In genomic region chr9:89507626-89508025, GRCh38 we compare ENCODE assay signal across 20 cellular contexts. TPM values are rescaled to one million over a fixed set of nuclear protein-coding genes. Genes with fewer than 3 reads are reported as not detected.
DNase-seq lines count a peak whose midpoint lies in the region; ATAC-seq and TF ChIP-seq lines count a peak whose summit lies in the region.
"Had no signal": no experiment of that assay in that cellular context is flagged by ENCODE, and none has a peak within 500 bp of the region (broad histone marks: within the 10 kb centered on the region; RNA-seq: fewer than 3 reads in every experiment).

No MANE protein-coding gene starts in this region.

- WGBS in thyroid gland, 2 donors, result 58 to 62% methylated on average over 4 of the region's 4 CpGs

- peak overlapping the region; percentile 49 for H3K27ac Mint-ChIP-seq in activated naive CD4-positive, alpha-beta T cell treated with anti-CD3 and anti-CD28 coated beads, Interleukin-2, amount 50 U/mL, for 24 hours
- H3K27ac Mint-ChIP-seq in activated naive CD8-positive, alpha-beta T cell treated with anti-CD3 and anti-CD28 coated beads, Interleukin-2, amount 50 U/mL, for 24 hours, result peak overlapping the region; percentile 72
- H3K27ac Mint-ChIP-seq: WTC11 had no signal

- no peak for DNase-seq in activated naive CD4-positive, alpha-beta T cell treated with Interleukin-2 at 50 U/mL for 16 hours
- DNase-seq in NAMALWA (ENCODE audit: low spot score) (peak; percentile 44), thyroid gland (no peak), 8988T (no peak), GM13977 (ENCODE audit: low spot score) (no peak), NCI-H146 (lab: John Stamatoyannopoulos, UW) (no peak)
- DNase-seq in activated naive CD8-positive, alpha-beta T cell treated with anti-CD3 and anti-CD28 coated beads, Interleukin-2, amount 50 U/mL, for 24 hours, result no peak
- DNase-seq: caudate nucleus, DMS153, islet precursor cell, midbrain, NCI-H1048, NCI-H226, OCI-M1, trophoblast cell had no signal

- no peaks in the 10 kb centered on the region for H3K27me3 Mint-ChIP-seq in activated naive CD4-positive, alpha-beta T cell treated with anti-CD3 and anti-CD28 coated beads, Interleukin-2, amount 50 U/mL, for 24 hours
- no peaks in the 10 kb centered on the region for H3K27me3 Mint-ChIP-seq in activated naive CD8-positive, alpha-beta T cell treated with anti-CD3 and anti-CD28 coated beads, Interleukin-2, amount 50 U/mL, for 24 hours

- no peak overlapping the region for H3K4me3 Mint-ChIP-seq in activated naive CD4-positive, alpha-beta T cell treated with anti-CD3 and anti-CD28 coated beads, Interleukin-2, amount 50 U/mL, for 24 hours
- H3K4me3 Mint-ChIP-seq in activated naive CD8-positive, alpha-beta T cell treated with anti-CD3 and anti-CD28 coated beads, Interleukin-2, amount 50 U/mL, for 24 hours, result peak overlapping the region; percentile 33
- H3K4me3 Mint-ChIP-seq: WTC11 had no signal

- H3K27me3 ChIP-seq in thyroid gland, result no peaks in the 10 kb centered on the region
- H3K27me3 ChIP-seq: gastroesophageal sphincter had no signal

- H3K4me1 ChIP-seq in thyroid gland, result peaks cover 17 to 33% of the 10 kb centered on the region in 2 donors
- H3K4me1 ChIP-seq: gastroesophageal sphincter, parathyroid adenoma had no signal

- H3K27ac ChIP-seq in thyroid gland, result peak overlapping the region in 2 of 3 donors; percentile 79 to 84
- H3K27ac ChIP-seq: gastroesophageal sphincter, parathyroid adenoma had no signal

- in situ Hi-C loops in GM13977 (cut with MboI; ENCODE audit: low pct_unique_long_range_greater_than_20kb, low sequenced_read_pairs, unreplicated experiment), result no loop called here

- no peak overlapping the region for H3K4me3 ChIP-seq in thyroid gland (replicated peaks in 1 of 3)
- H3K4me3 ChIP-seq: gastroesophageal sphincter had no signal

- no peaks in the 10 kb centered on the region for H3K36me3 Mint-ChIP-seq in activated naive CD4-positive, alpha-beta T cell treated with anti-CD3 and anti-CD28 coated beads, Interleukin-2, amount 50 U/mL, for 24 hours
- H3K36me3 Mint-ChIP-seq in activated naive CD8-positive, alpha-beta T cell treated with anti-CD3 and anti-CD28 coated beads, Interleukin-2, amount 50 U/mL, for 24 hours (ENCODE audit: low read depth), result no peaks in the 10 kb centered on the region
- H3K36me3 Mint-ChIP-seq: WTC11 had no signal

- TF ChIP-seq POLR2A in thyroid gland (IDR thresholded peaks at IDR 0.05), result no peak

- intact Hi-C loops in thyroid gland (cut with DNase I), result no loop called here

- no peaks in the 10 kb centered on the region for H3K9me3 ChIP-seq in thyroid gland
- H3K9me3 ChIP-seq: gastroesophageal sphincter had no signal

- TF ChIP-seq CTCF in thyroid gland (IDR thresholded peaks at IDR 0.05), result no peak
- no peak for TF ChIP-seq CTCF in GM13977 (IDR thresholded peaks at IDR 0.05; ENCODE audit: extremely low read depth, insufficient read depth, missing control alignments)

- H3K9me3 Mint-ChIP-seq in activated naive CD4-positive, alpha-beta T cell treated with anti-CD3 and anti-CD28 coated beads, Interleukin-2, amount 50 U/mL, for 24 hours, result no peaks in the 10 kb centered on the region
- H3K9me3 Mint-ChIP-seq in activated naive CD8-positive, alpha-beta T cell treated with anti-CD3 and anti-CD28 coated beads, Interleukin-2, amount 50 U/mL, for 24 hours, result no peaks in the 10 kb centered on the region

- peaks cover 91% of the 10 kb centered on the region for H3K4me1 Mint-ChIP-seq in activated naive CD4-positive, alpha-beta T cell treated with anti-CD3 and anti-CD28 coated beads, Interleukin-2, amount 50 U/mL, for 24 hours
- H3K4me1 Mint-ChIP-seq in activated naive CD8-positive, alpha-beta T cell treated with anti-CD3 and anti-CD28 coated beads, Interleukin-2, amount 50 U/mL, for 24 hours, result peaks cover 72% of the 10 kb centered on the region

- ATAC-seq in activated naive CD8-positive, alpha-beta T cell treated with anti-CD3 and anti-CD28 coated beads, Interleukin-2, amount 50 U/mL, for 24 hours, result no peak
- ATAC-seq: gastroesophageal sphincter, SK-N-SH treated with all-trans-retinoic acid at 6 μM for 48 hours, WTC11 had no signal

- no peaks in the 10 kb centered on the region for H3K36me3 ChIP-seq in thyroid gland
- H3K36me3 ChIP-seq: gastroesophageal sphincter had no signal

RNA-seq across cellular contexts. Expression of gene SEMA4D, which starts 9.7 kb away (rescaled TPM):
- 10 to 100 TPM; 19.9 to 29.6 (median 28.9) TPM for total RNA-seq in thyroid gland
